1 cellular context compared by ENCODE assay signal in genomic region chr1:234986750-234987414, GRCh38.
TF ChIP-seq lines count a peak whose summit lies in the region.

No MANE protein-coding gene starts in this region.

TF ChIP-seq in HepG2, 621 proteins besides CTCF, POLR2A, EP300 and RAD21 (continued from another document and continues in another):
- TF ChIP-seq MYPOP (CRISPR knock-in tag; IDR thresholded peaks at IDR 0.05) (no peak), ZNF44 (CRISPR knock-in tag; IDR thresholded peaks at IDR 0.05) (no peak), ZNF33B (CRISPR knock-in tag; IDR thresholded peaks at IDR 0.05) (no peak), FUBP1 (CRISPR knock-in tag; IDR thresholded peaks at IDR 0.05; ENCODE audit: borderline replicate concordance) (no peak), ZFP36L1 (CRISPR knock-in tag; IDR thresholded peaks at IDR 0.05) (no peak), ZNF276 (CRISPR knock-in tag; IDR thresholded peaks at IDR 0.05; ENCODE audit: low read depth) (no peak), ZBTB8A (CRISPR knock-in tag; IDR thresholded peaks at IDR 0.05; ENCODE audit: borderline replicate concordance, low read depth) (no peak), NFE2L2 (IDR thresholded peaks at IDR 0.05; ENCODE audit: low read length) (no peak), MBNL3 (CRISPR knock-in tag; conservative IDR thresholded peaks at IDR 0.05) (no peak), NR0B2 (CRISPR knock-in tag; IDR thresholded peaks at IDR 0.05) (no peak), ZBTB43 (CRISPR knock-in tag; conservative IDR thresholded peaks at IDR 0.05) (peak; percentile 65), IRF1 (CRISPR knock-in tag; IDR thresholded peaks at IDR 0.05; ENCODE audit: low read depth) (no peak), RFX3 (CRISPR knock-in tag; IDR thresholded peaks at IDR 0.05) (no peak), ZNF414 (CRISPR knock-in tag; IDR thresholded peaks at IDR 0.05) (no peak), ZNF678 (CRISPR knock-in tag; IDR thresholded peaks at IDR 0.05) (no peak), NFATC3 (CRISPR knock-in tag; IDR thresholded peaks at IDR 0.05) (no peak), IRF9 (CRISPR knock-in tag; IDR thresholded peaks at IDR 0.05; ENCODE audit: borderline replicate concordance) (no peak), NR2C2 (CRISPR knock-in tag; IDR thresholded peaks at IDR 0.05; ENCODE audit: borderline replicate concordance) (peak; percentile 89), ZNF800 (CRISPR knock-in tag; IDR thresholded peaks at IDR 0.05) (no peak), ZNF354B (CRISPR knock-in tag; IDR thresholded peaks at IDR 0.05) (no peak), MED1 (CRISPR knock-in tag; IDR thresholded peaks at IDR 0.05) (peak; percentile 84), ZNF569 (CRISPR knock-in tag; IDR thresholded peaks at IDR 0.05; ENCODE audit: borderline replicate concordance) (no peak), TFE3 (CRISPR knock-in tag; IDR thresholded peaks at IDR 0.05) (no peak), FOXP1 (IDR thresholded peaks at IDR 0.05) (no peak), FOXP1 (CRISPR knock-in tag; IDR thresholded peaks at IDR 0.05) (peak; percentile 85), ZIK1 (CRISPR knock-in tag; IDR thresholded peaks at IDR 0.05; ENCODE audit: borderline replicate concordance, low read depth) (no peak), YEATS4 (CRISPR knock-in tag; IDR thresholded peaks at IDR 0.05; ENCODE audit: borderline replicate concordance) (peak; percentile 53), ARNTL (CRISPR knock-in tag; IDR thresholded peaks at IDR 0.05) (no peak), MXD4 (CRISPR knock-in tag; IDR thresholded peaks at IDR 0.05) (0 out of 2 replicates have a peak, but pooled peaks have one; percentile 7), BCLAF1 (IDR thresholded peaks at IDR 0.05) (no peak), REST (IDR thresholded peaks at IDR 0.05; ENCODE audit: borderline replicate concordance in 1 of 2, low read depth in 1 of 2, low read length in 2 of 2) (no peak), PHF8 (CRISPR knock-in tag; IDR thresholded peaks at IDR 0.05) (no peak)
